In the genomic region with DNA sequence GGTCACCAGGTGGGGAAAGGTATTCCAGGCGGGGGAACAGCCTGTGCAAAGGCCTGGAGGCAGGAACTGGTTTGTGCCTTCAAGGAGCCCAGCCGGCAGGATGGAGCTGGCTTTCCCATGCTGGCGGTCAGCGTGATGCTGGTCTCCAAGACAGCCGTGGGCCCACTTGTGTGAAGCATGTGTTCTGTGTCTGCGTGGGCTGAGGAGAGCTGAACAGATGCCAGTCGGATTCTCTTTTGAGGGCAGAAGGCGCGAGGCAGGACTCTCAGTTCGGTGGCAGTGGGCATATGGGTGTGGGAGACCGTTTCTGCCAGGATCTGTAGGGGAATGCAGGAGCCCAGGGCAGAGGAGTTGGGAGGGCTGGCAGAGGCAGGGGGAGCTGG, we compare ENCODE assay signal across 15 cellular contexts.
DNase-seq lines count a peak whose midpoint lies in the region; FAIRE-seq and TF ChIP-seq lines count a peak whose summit lies in the region.
"Had no signal": no experiment of that assay in that cellular context is flagged by ENCODE, and none has a peak within 500 bp of the region (broad histone marks: within the 10 kb centered on the region; RNA-seq: fewer than 3 reads in every experiment).

No MANE protein-coding gene starts in this region.

- H3K4me1 Mint-ChIP-seq in CD4-positive, alpha-beta memory T cell = no peaks in the 10 kb centered on the region
- H3K4me1 Mint-ChIP-seq in CD14-positive monocyte = no peaks in the 10 kb centered on the region

- peak overlapping the region; percentile 82 for H3K27ac ChIP-seq in temporal lobe (ENCODE audit: low read depth, low read length)
- no peak overlapping the region for H3K27ac ChIP-seq in CD4-positive, alpha-beta memory T cell (ENCODE audit: low read depth, low read length)

- H3K27ac Mint-ChIP-seq in CD4-positive, alpha-beta memory T cell = no peak overlapping the region
- H3K27ac Mint-ChIP-seq in CD14-positive monocyte = peak overlapping the region in 2 of 7 donors; percentile 57 to 61

- H3K9me3 ChIP-seq in CD4-positive, alpha-beta memory T cell (ENCODE audit: control insufficient read depth in 1 of 2, low read length in 2 of 2) = no peaks in the 10 kb centered on the region

- TF ChIP-seq CTCF in bronchial epithelial cell (IDR thresholded peaks at IDR 0.05; ENCODE audit: insufficient read depth, low read length, severe bottlenecking) = no peak
- TF ChIP-seq CTCF in CD14-positive monocyte (IDR thresholded peaks at IDR 0.05) = no peak

- no peaks in the 10 kb centered on the region for H3K4me1 ChIP-seq in CD4-positive, alpha-beta memory T cell (ENCODE audit: insufficient read depth, low read length)

- no peaks in the 10 kb centered on the region for H3K36me3 ChIP-seq in bronchial epithelial cell (ENCODE audit: control insufficient read depth, insufficient read depth, low read length)
- H3K36me3 ChIP-seq in CD4-positive, alpha-beta memory T cell (ENCODE audit: insufficient read depth, low read length) = no peaks in the 10 kb centered on the region

- intact Hi-C loops in CD4-positive, alpha-beta memory T cell (cut with micrococcal nuclease) = loop anchor here (5.0 kb wide), 1 partner anchor 1103 kb away; the partner anchor contains the start of gene OTOS
- intact Hi-C loops in CD14-positive monocyte (cut with micrococcal nuclease) = loop anchor here (5.0 kb wide), 1 partner anchor 953 kb away; no protein-coding TSS in a partner anchor

- CTCF ChIA-PET in CD4-positive, alpha-beta memory T cell (lab: Charles Lee; ENCODE audit: partially characterized antibody) = no interaction called here

- POLR2A ChIA-PET in CD4-positive, alpha-beta memory T cell (lab: Charles Lee; ENCODE audit: partially characterized antibody) = no interaction called here

- H3K36me3 Mint-ChIP-seq in CD4-positive, alpha-beta memory T cell = no peaks in the 10 kb centered on the region
- H3K36me3 Mint-ChIP-seq in CD14-positive monocyte = no peaks in the 10 kb centered on the region

- no peak overlapping the region for H3K4me3 Mint-ChIP-seq in CD4-positive, alpha-beta memory T cell
- no peak overlapping the region for H3K4me3 Mint-ChIP-seq in CD14-positive monocyte

- H3K27me3 Mint-ChIP-seq in CD4-positive, alpha-beta memory T cell = peaks cover under 1% of the 10 kb centered on the region in 2 donors
- peaks cover 0 to 4% (median 4%) of the 10 kb centered on the region in 3 donors for H3K27me3 Mint-ChIP-seq in CD14-positive monocyte (ENCODE audit: low read depth in 3 of 3)

- no peaks in the 10 kb centered on the region for H3K9me3 Mint-ChIP-seq in CD4-positive, alpha-beta memory T cell
- peaks cover 0 to 5% (median 0%) of the 10 kb centered on the region in 7 donors for H3K9me3 Mint-ChIP-seq in CD14-positive monocyte

- DNase-seq in bronchial epithelial cell (ENCODE audit: low read depth) (no peak), globus pallidus (ENCODE audit: low spot score) (peak; percentile 7), occipital lobe (lab: John Stamatoyannopoulos, UW) (peak; percentile 72), CD14-positive monocyte (ENCODE audit: low spot score) (no peak)
- DNase-seq in activated CD8-positive, alpha-beta memory T cell treated with anti-CD3 and anti-CD28 coated beads, Interleukin-2, amount 50 U/mL, for 48 hours = no peak
- DNase-seq in CD4-positive, alpha-beta memory T cell = no peak
- DNase-seq: ACHN, DMS79, MM.1S, NCI-H1092 treated with DMSO at 0.1 percent for 48 hours, NCI-H2081, NCI-H446 treated with DMSO at 0.1 percent for 48 hours, NCI-H69 had no signal

- H3K4me3 ChIP-seq in bronchial epithelial cell (ENCODE audit: low read depth, low read length) = no peak overlapping the region
- H3K4me3 ChIP-seq in CD4-positive, alpha-beta memory T cell (ENCODE audit: low read length in 2 of 2) = no peak overlapping the region

- no peaks in the 10 kb centered on the region for H3K27me3 ChIP-seq in bronchial epithelial cell (ENCODE audit: control insufficient read depth, insufficient read depth, low read length)
- H3K27me3 ChIP-seq in CD4-positive, alpha-beta memory T cell (ENCODE audit: insufficient read depth, low read length) = no peaks in the 10 kb centered on the region

- FAIRE-seq in bronchial epithelial cell (lab: Jason Lieb, UNC) = peak; percentile 23
- FAIRE-seq: H1 had no signal

Comparison
In these comparisons a context has a peak if more than half of its experiments do, and no peak if none do; other contexts are left out.
1. DNase-seq: peak in globus pallidus (single experiment) and occipital lobe (single experiment); none in bronchial epithelial cell (single experiment), activated CD8-positive, alpha-beta memory T cell treated with anti-CD3 and anti-CD28 coated beads, Interleukin-2, amount 50 U/mL, for 48 hours (single experiment), CD4-positive, alpha-beta memory T cell (0 of 5) and CD14-positive monocyte (single experiment).